ENCODE assay signal across 1 cellular context in genomic region chr6:153000243-153000642, GRCh38.
TF ChIP-seq lines count a peak whose summit lies in the region.

No MANE protein-coding gene starts in this region.

TF ChIP-seq in HCT116, 20 proteins besides CTCF, POLR2A, EP300 and RAD21 (continued from another document):
- TF ChIP-seq ZFX (IDR thresholded peaks at IDR 0.05) (no peak), EZH2phosphoT487 (IDR thresholded peaks at IDR 0.05; ENCODE audit: borderline replicate concordance) (no peak), REST (IDR thresholded peaks at IDR 0.05; ENCODE audit: low read depth) (no peak), ZBTB33 (IDR thresholded peaks at IDR 0.05; ENCODE audit: extremely low read depth, insufficient replicate concordance, low read length) (no peak), SRF (IDR thresholded peaks at IDR 0.05; ENCODE audit: low read depth) (no peak), FOSL1 (IDR thresholded peaks at IDR 0.05; ENCODE audit: low read depth) (no peak), YY1 (IDR thresholded peaks at IDR 0.05; ENCODE audit: extremely low read depth, insufficient replicate concordance, low read depth, low read length) (no peak), MAX (IDR thresholded peaks at IDR 0.05) (no peak), SIN3A (IDR thresholded peaks at IDR 0.05; ENCODE audit: low read depth) (no peak), EGR1 (IDR thresholded peaks at IDR 0.05; ENCODE audit: low read depth) (no peak), POLR2AphosphoS5 (IDR thresholded peaks at IDR 0.05; ENCODE audit: low read depth, low read length) (no peak), JUND (IDR thresholded peaks at IDR 0.05) (no peak), ATF3 (IDR thresholded peaks at IDR 0.05) (no peak), CBX3 (IDR thresholded peaks at IDR 0.05; ENCODE audit: low read depth) (no peak)
TF ChIP-seq in HCT116: peak in this region for 0.
